Comparison of ENCODE assay signal across 35 cellular contexts in the genomic region with DNA sequence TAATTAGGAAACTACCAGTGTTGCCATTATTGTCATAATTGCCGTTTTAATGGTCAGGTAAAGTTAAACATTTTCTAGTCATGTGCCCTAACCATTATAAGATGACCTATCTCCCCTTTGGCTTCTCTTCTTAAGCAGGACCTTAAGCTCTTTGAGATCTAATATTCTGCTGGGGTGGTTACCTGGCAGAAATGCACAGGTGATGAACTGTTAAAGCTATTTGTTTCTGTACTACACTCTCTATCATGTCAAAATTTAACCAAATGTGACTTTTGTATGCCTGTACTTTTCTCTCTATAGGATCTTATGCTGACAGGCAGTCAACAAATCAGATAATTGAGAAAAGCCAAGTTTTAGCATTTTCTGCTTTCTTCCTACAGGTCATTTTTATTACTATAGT. TPM values are rescaled to one million over a fixed set of nuclear protein-coding genes. Genes with fewer than 3 reads are reported as not detected.
"Had no signal": no experiment of that assay in that cellular context is flagged by ENCODE, and none has a peak within 500 bp of the region (broad histone marks: within the 10 kb centered on the region; RNA-seq: fewer than 3 reads in every experiment).

No MANE protein-coding gene starts in this region.

- FAIRE-seq: astrocyte, bronchial epithelial cell had no signal

- ATAC-seq: activated naive CD4-positive, alpha-beta T cell treated with anti-CD3 and anti-CD28 coated beads, Interleukin-2, amount 50 U/mL, for 72 hours; activated naive CD8-positive, alpha-beta T cell treated with anti-CD3 and anti-CD28 coated beads, Interleukin-2, amount 50 U/mL, for 24 hours; activated T-cell treated with anti-CD3 and anti-CD28 coated beads, Interleukin-2, amount 50 U/mL, for 4 hours; activated T-cell treated with anti-CD3 and anti-CD28 coated beads, Interleukin-2, amount 50 U/mL, for 72 hours; activated T-helper 17 cell treated with anti-CD3 and anti-CD28 coated beads, Interleukin-2, amount 50 U/mL, for 72 hours; body of pancreas had no signal

- H3K4me1 ChIP-seq: adrenal gland, breast epithelium had no signal

- H3K36me3 ChIP-seq: adrenal gland, brain microvascular endothelial cell, breast epithelium, cardiac muscle cell had no signal

- H3K27ac ChIP-seq: adrenal gland, ascending aorta, brain microvascular endothelial cell, breast epithelium, cardiac muscle cell had no signal

- H3K27me3 ChIP-seq: adrenal gland, ascending aorta, body of pancreas, brain microvascular endothelial cell, breast epithelium, cardiac muscle cell had no signal

- DNase-seq: activated effector memory CD4-positive, alpha-beta T cell treated with anti-CD3 and anti-CD28 coated beads, Interleukin-2, amount 50 U/mL, for 16 hours; activated effector memory CD4-positive, alpha-beta T cell treated with Interleukin-2 at 50 U/mL for 16 hours; activated gamma-delta T cell; activated gamma-delta T cell treated with Interleukin-2 at 50 U/mL for 16 hours; activated naive CD4-positive, alpha-beta T cell; activated naive CD4-positive, alpha-beta T cell treated with anti-CD3 and anti-CD28 coated beads for 36 hours; activated naive CD4-positive, alpha-beta T cell treated with anti-CD3 and anti-CD28 coated beads, Interleukin-2, amount 10 ng/mL, durations not matched to agents 7 days and 5 days; activated naive CD4-positive, alpha-beta T cell treated with anti-CD3 and anti-CD28 coated beads, Interleukin-2, amount 50 U/mL, for 16 hours; activated naive CD4-positive, alpha-beta T cell treated with Interleukin-2 at 50 U/mL for 16 hours; activated naive CD8-positive, alpha-beta T cell treated with anti-CD3 and anti-CD28 coated beads for 36 hours; activated naive CD8-positive, alpha-beta T cell treated with anti-CD3 and anti-CD28 coated beads, Interleukin-2, amount 10 ng/mL, durations not matched to agents 7 days and 5 days; activated naive CD8-positive, alpha-beta T cell treated with anti-CD3 and anti-CD28 coated beads, Interleukin-2, amount 50 U/mL, for 24 hours; activated T-cell treated with anti-CD3 and anti-CD28 coated beads, Interleukin-2, amount 50 U/mL, for 24 hours; activated T-cell treated with anti-CD3 and anti-CD28 coated beads, Interleukin-2, amount 50 U/mL, for 4 hours; activated T-cell treated with anti-CD3 and anti-CD28 coated beads, Interleukin-2, amount 50 U/mL, for 48 hours; activated T-cell treated with anti-CD3 and anti-CD28 coated beads, Interleukin-2, amount 50 U/mL, for 72 hours; adrenal gland; amniotic stem cell; amygdala; anterior cingulate cortex; aorta; body of pancreas; brain microvascular endothelial cell; caudate nucleus; central memory CD4-positive, alpha-beta T cell; cerebellar nuclear complex had no signal

- H3K4me3 ChIP-seq: adrenal gland, ascending aorta, body of pancreas, breast epithelium, cardiac muscle cell had no signal

- H3K9me3 ChIP-seq: adrenal gland, ascending aorta, body of pancreas, breast epithelium had no signal

RNA-seq across cellular contexts. Expression of a gene that starts 23.3 kb away (rescaled TPM):
- total RNA-seq: activated naive CD4-positive, alpha-beta T cell treated with anti-CD3 and anti-CD28 coated beads for 36 hours; activated naive CD8-positive, alpha-beta T cell treated with anti-CD3 and anti-CD28 coated beads for 36 hours; activated T-cell treated with anti-CD3 and anti-CD28 coated beads, Interleukin-2, amount 50 U/mL, for 72 hours; activated T-helper 1 cell treated with anti-CD3 and anti-CD28 coated beads, Interleukin-12 subunit alpha, Interleukin-12 subunit beta, Interleukin-2, Interleukin-4 antibody, amounts not matched to agents 30 ng/mL and 10 ng/mL and 1 ng/mL, durations not matched to agents 14 hours and 24 hours and 36 hours; activated T-helper 17 cell treated with anti-CD3 and anti-CD28 coated beads, Interleukin-2, amount 50 U/mL, for 72 hours; activated T-helper 2 cell treated with anti-CD3 and anti-CD28 coated beads, Interferon-gamma antibody, Interleukin-2, Interleukin-4, amounts not matched to agents 10 μg/mL and 5 μg/mL and 100 μg/mL, durations not matched to agents 14 hours and 24 hours and 36 hours had no signal
